9 cellular contexts compared by ENCODE assay signal in the genomic region with DNA sequence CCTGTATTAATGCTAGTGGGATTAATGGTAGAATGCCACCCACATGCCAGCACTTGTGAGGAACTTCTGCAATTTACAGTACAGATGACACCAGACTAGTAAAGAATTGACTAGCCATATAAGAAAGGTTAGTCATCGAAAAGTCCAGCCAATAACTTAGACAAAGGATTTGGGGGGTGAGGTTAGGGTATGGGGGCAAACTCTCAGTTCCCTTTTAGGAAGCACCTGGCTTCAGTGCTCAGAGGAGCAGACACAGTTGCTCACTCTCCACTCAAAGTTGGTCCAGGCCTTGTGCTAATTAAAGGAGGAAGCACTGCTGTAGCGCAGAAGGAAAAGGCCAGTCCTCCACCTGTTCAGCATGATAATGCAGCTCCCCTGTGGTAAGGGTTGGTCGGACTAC. TPM values are rescaled to one million over a fixed set of nuclear protein-coding genes. Genes with fewer than 3 reads are reported as not detected.
DNase-seq lines count a peak whose midpoint lies in the region; ATAC-seq, FAIRE-seq and TF ChIP-seq lines count a peak whose summit lies in the region.
"Had no signal": no experiment of that assay in that cellular context is flagged by ENCODE, and none has a peak within 500 bp of the region (broad histone marks: within the 10 kb centered on the region; RNA-seq: fewer than 3 reads in every experiment).

No MANE protein-coding gene starts in this region.

- peak; percentile 56 for ATAC-seq in GM21360 (IDR thresholded peaks at IDR 0.05; ENCODE audit: unreplicated experiment)
- ATAC-seq in HG03342 (IDR thresholded peaks at IDR 0.05; ENCODE audit: unreplicated experiment), result peak; percentile 82

- H3K4me3 ChIP-seq in bronchial epithelial cell (ENCODE audit: low read depth, low read length) (no peak overlapping the region), suprapubic skin (no peak overlapping the region)
- H3K4me3 ChIP-seq: esophagus muscularis mucosa had no signal

- H3K9me3 ChIP-seq in suprapubic skin, result no peaks in the 10 kb centered on the region
- H3K9me3 ChIP-seq: esophagus muscularis mucosa had no signal

- 84% methylated on average over 3 of the region's 3 CpGs for WGBS in suprapubic skin

- TF ChIP-seq CTCF in bronchial epithelial cell (IDR thresholded peaks at IDR 0.05; ENCODE audit: insufficient read depth, low read length, severe bottlenecking) (no peak), suprapubic skin (IDR thresholded peaks at IDR 0.05) (no peak)

- H3K27ac ChIP-seq in suprapubic skin, result no peak overlapping the region
- H3K27ac ChIP-seq: esophagus muscularis mucosa had no signal

- peak; percentile 71 for FAIRE-seq in GM12892 (lab: Jason Lieb, UNC)
- no peak for FAIRE-seq in bronchial epithelial cell (lab: Jason Lieb, UNC)

- H3K27me3 ChIP-seq in bronchial epithelial cell (ENCODE audit: control insufficient read depth, insufficient read depth, low read length) (no peaks in the 10 kb centered on the region), suprapubic skin (no peaks in the 10 kb centered on the region)
- H3K27me3 ChIP-seq: esophagus muscularis mucosa had no signal

- peaks cover 3% of the 10 kb centered on the region for H3K36me3 ChIP-seq in bronchial epithelial cell (ENCODE audit: control insufficient read depth, insufficient read depth, low read length)
- peaks cover 4% of the 10 kb centered on the region for H3K36me3 ChIP-seq in suprapubic skin

- TF ChIP-seq EP300 in suprapubic skin (IDR thresholded peaks at IDR 0.05), result no peak

- peaks cover 6% of the 10 kb centered on the region for H3K4me1 ChIP-seq in suprapubic skin

- DNase-seq in GM12892 (ENCODE audit: insufficient read length), result no peak
- peak; percentile 37 for DNase-seq in bronchial epithelial cell (ENCODE audit: low read depth)
- DNase-seq in NCI-H2171 (lab: John Stamatoyannopoulos, UW), result no peak
- DNase-seq in cerebellar nuclear complex (lab: John Stamatoyannopoulos, UW), result no peak
- no peak for DNase-seq in suprapubic skin (ENCODE audit: low spot score in 2 of 2)
- no peak for DNase-seq in stimulated activated CD8-positive, alpha-beta memory T cell treated with anti-CD3 and anti-CD28 coated beads, Interleukin-4, amount 100 ng/mL, for 48 hours

- TF ChIP-seq POLR2A in GM12892 (IDR thresholded peaks at IDR 0.05; ENCODE audit: low read depth, low read length), result no peak
- TF ChIP-seq POLR2A in suprapubic skin (IDR thresholded peaks at IDR 0.05), result no peak

RNA-seq across cellular contexts. Expression of a gene that starts 25.2 kb away (rescaled TPM):
- 15.0 TPM for polyA plus RNA-seq in GM12892 (2012; ENCODE audit: missing spikeins)
- total RNA-seq in bronchial epithelial cell, result 58.9 and 110 TPM in 2 replicates
- total RNA-seq in suprapubic skin, result 10 to 100 TPM; 11.3 to 19.8 (median 14.7) TPM
